Comparison of ENCODE assay signal across 9 cellular contexts in the genomic region with DNA sequence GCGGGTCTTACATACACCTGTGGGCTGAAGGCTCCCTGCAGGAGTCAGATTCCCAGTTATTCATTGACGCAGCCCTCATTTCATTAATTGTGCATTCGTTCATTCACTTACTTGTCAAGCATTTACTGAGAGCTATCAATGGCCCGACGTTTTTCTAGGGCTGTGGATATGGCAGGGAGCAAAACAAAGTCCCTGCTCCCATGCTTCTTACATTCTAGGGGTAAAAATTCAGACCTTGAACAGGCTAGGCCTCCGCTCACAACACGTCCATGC. TPM values are rescaled to one million over a fixed set of nuclear protein-coding genes. Genes with fewer than 3 reads are reported as not detected.
DNase-seq lines count a peak whose midpoint lies in the region; ATAC-seq, FAIRE-seq and TF ChIP-seq lines count a peak whose summit lies in the region.
"Had no signal": no experiment of that assay in that cellular context is flagged by ENCODE, and none has a peak within 500 bp of the region (broad histone marks: within the 10 kb centered on the region; RNA-seq: fewer than 3 reads in every experiment).

No MANE protein-coding gene starts in this region.

- TF ChIP-seq CTCF in DND-41 (IDR thresholded peaks at IDR 0.05; ENCODE audit: borderline replicate concordance, extremely low read depth, low read length, poor library complexity, severe bottlenecking): no peak
- TF ChIP-seq CTCF in OCI-LY7 (conservative IDR thresholded peaks at IDR 0.05; ENCODE audit: low read length): no peak; the same call in 1 of the 2 replicates
- no peak for TF ChIP-seq CTCF in endothelial cell of umbilical vein (IDR thresholded peaks at IDR 0.05; ENCODE audit: extremely low read depth in 1 of 2, insufficient read depth in 1 of 2, low read depth in 1 of 2, low read length in 2 of 2)
- no peak for TF ChIP-seq CTCF in psoas muscle (IDR thresholded peaks at IDR 0.05)

- H3K27me3 ChIP-seq in DND-41 (ENCODE audit: insufficient read depth, low read length, poor library complexity) (no peaks in the 10 kb centered on the region), endothelial cell of umbilical vein (ENCODE audit: control insufficient read depth in 2 of 2, insufficient read depth in 2 of 2, low read length in 2 of 2) (no peaks in the 10 kb centered on the region), psoas muscle (ENCODE audit: insufficient read depth in 3 of 3, low read length in 2 of 3) (no peaks in the 10 kb centered on the region)

- POLR2A ChIA-PET in OCI-LY7 (lab: Charles Lee) (no interaction called here), endothelial cell of umbilical vein (lab: Charles Lee) (no interaction called here)

- H3K4me1 ChIP-seq in DND-41 (ENCODE audit: insufficient read depth, low read length) (peaks cover 32% of the 10 kb centered on the region), OCI-LY7 (ENCODE audit: insufficient read depth, low read length, poor library complexity, severe bottlenecking) (peaks cover 35% of the 10 kb centered on the region), endothelial cell of umbilical vein (ENCODE audit: control insufficient read depth, extremely low read depth, insufficient read depth, low read length) (peaks cover 35% of the 10 kb centered on the region), psoas muscle (peaks cover 27% of the 10 kb centered on the region)

- H2AFZ ChIP-seq in DND-41 (ENCODE audit: low read depth, low read length): peak overlapping the region; percentile 55
- peak overlapping the region; percentile 56; the same call in 1 of the 2 replicates for H2AFZ ChIP-seq in OCI-LY7 (ENCODE audit: low read length)
- H2AFZ ChIP-seq in endothelial cell of umbilical vein (ENCODE audit: low read depth, low read length): peak overlapping the region; percentile 14

- H3K4me3 ChIP-seq in DND-41 (ENCODE audit: low read depth in 1 of 2, low read length in 2 of 2): peak overlapping the region in 1 of 2 experiments; percentile 92; a peak in 2 of 4 replicates
- H3K4me3 ChIP-seq in OCI-LY7 (ENCODE audit: low read depth, low read length, poor library complexity, severe bottlenecking): peak overlapping the region; percentile 39
- no peak overlapping the region for H3K4me3 ChIP-seq in endothelial cell of umbilical vein (replicated peaks in 1 of 3; ENCODE audit: insufficient read depth in 1 of 3, low read depth in 1 of 3, low read length in 3 of 3)
- peak overlapping the region; percentile 80 for H3K4me3 ChIP-seq in psoas muscle

- ATAC-seq in DND-41 (ENCODE audit: insufficient read depth, low read depth): no peak
- ATAC-seq in psoas muscle: no peak
- ATAC-seq in HG03469 (IDR thresholded peaks at IDR 0.05; ENCODE audit: unreplicated experiment): no peak
- ATAC-seq in left colon: no peak
- no peak for ATAC-seq in GM21390 (IDR thresholded peaks at IDR 0.05; ENCODE audit: unreplicated experiment)

- intact Hi-C loops in OCI-LY7 (cut with micrococcal nuclease; ENCODE audit: unreplicated experiment): no loop called here
- intact Hi-C loops in endothelial cell of umbilical vein (cut with micrococcal nuclease): loop anchor here (1.0 to 2.0 kb wide), 3 partner anchors 74 to 349 kb away; partner anchors contain the start of genes FKBP1A and PSMF1
- intact Hi-C loops in psoas muscle (cut with DNase I): loop anchor here (5.0 to 10.0 kb wide), 4 partner anchors 75 to 352 kb away; partner anchors contain the start of genes PSMF1 (in 2 of the 2), FKBP1A (in 1 of the 2) and SDCBP2 (in 1 of the 2)
- intact Hi-C loops in left colon (cut with DNase I, micrococcal nuclease): no loop called here

- peak overlapping the region; percentile 73 for H3K4me2 ChIP-seq in DND-41 (ENCODE audit: insufficient read depth, low read length)
- peak overlapping the region; percentile 39; the same call in 1 of the 2 replicates for H3K4me2 ChIP-seq in OCI-LY7 (ENCODE audit: low read length)
- peak overlapping the region; percentile 40 for H3K4me2 ChIP-seq in endothelial cell of umbilical vein (ENCODE audit: insufficient read depth, low read length)

- dilution Hi-C loops in endothelial cell of umbilical vein (cut with MboI; ENCODE audit: extremely low pct_ligation_motif_present, low sequenced_read_pairs): no loop called here

- FAIRE-seq in endothelial cell of umbilical vein (lab: Jason Lieb, UNC): peak; percentile 8
- FAIRE-seq: bronchial epithelial cell had no signal

- H4K20me1 ChIP-seq in DND-41 (ENCODE audit: insufficient read depth, low read length) (peaks cover 37% of the 10 kb centered on the region), OCI-LY7 (ENCODE audit: insufficient read depth, low read length) (peaks cover 16% of the 10 kb centered on the region), endothelial cell of umbilical vein (replicated peaks; ENCODE audit: control insufficient read depth, extremely low read depth, insufficient read depth, low read length) (peaks cover 4% of the 10 kb centered on the region)

- no peaks in the 10 kb centered on the region for H3K9me1 ChIP-seq in endothelial cell of umbilical vein (replicated peaks; ENCODE audit: control insufficient read depth, extremely low read depth, insufficient read depth, low read length)

- H3K36me3 ChIP-seq in DND-41 (ENCODE audit: insufficient read depth, low read length) (peaks cover 29% of the 10 kb centered on the region), OCI-LY7 (ENCODE audit: insufficient read depth, low read length) (peaks cover 23% of the 10 kb centered on the region; the same call in 1 of the 2 replicates), endothelial cell of umbilical vein (ENCODE audit: control insufficient read depth in 2 of 2, extremely low read depth in 1 of 2, insufficient read depth in 2 of 2, low read length in 2 of 2) (peaks cover 2 to 5% of the 10 kb centered on the region in 2 experiments), psoas muscle (ENCODE audit: insufficient read depth in 1 of 2, low read depth in 1 of 2) (peaks cover 0 to 30% of the 10 kb centered on the region in 2 donors)

- H3K9ac ChIP-seq in DND-41 (ENCODE audit: low read depth, low read length): no peak overlapping the region
- no peak overlapping the region for H3K9ac ChIP-seq in endothelial cell of umbilical vein (replicated peaks; ENCODE audit: extremely low read depth, insufficient read depth, low read length)

- no peaks in the 10 kb centered on the region for H3K9me3 ChIP-seq in DND-41 (ENCODE audit: insufficient read depth, low read length, severe bottlenecking)
- no peaks in the 10 kb centered on the region for H3K9me3 ChIP-seq in OCI-LY7 (ENCODE audit: low read length)
- no peaks in the 10 kb centered on the region for H3K9me3 ChIP-seq in endothelial cell of umbilical vein (replicated peaks; ENCODE audit: control insufficient read depth, insufficient read depth, low read length)
- no peaks in the 10 kb centered on the region for H3K9me3 ChIP-seq in psoas muscle

- H3K27ac ChIP-seq in DND-41 (ENCODE audit: low read length) (no peak overlapping the region), OCI-LY7 (ENCODE audit: low read depth, low read length, poor library complexity, severe bottlenecking) (no peak overlapping the region), endothelial cell of umbilical vein (ENCODE audit: insufficient read depth, low read depth, low read length) (no peak overlapping the region), psoas muscle (peak overlapping the region; percentile 90)

- TF ChIP-seq POLR2A in endothelial cell of umbilical vein (IDR thresholded peaks at IDR 0.05; ENCODE audit: low read depth, low read length): no peak

- DNase-seq in DND-41 (no peak), OCI-LY7 (ENCODE audit: low spot score) (no peak), endothelial cell of umbilical vein (ENCODE audit: low read depth, low spot score) (no peak), psoas muscle (no peak), left colon (no peak), NCI-H2196 treated with DMSO at 0.1 percent for 48 hours (lab: John Stamatoyannopoulos, UW; ENCODE audit: unreplicated experiment) (no peak)

- H3K79me2 ChIP-seq in DND-41 (ENCODE audit: insufficient read depth, low read length) (peaks cover 42% of the 10 kb centered on the region), OCI-LY7 (ENCODE audit: insufficient read depth, low read depth, low read length) (peaks cover 33% of the 10 kb centered on the region), endothelial cell of umbilical vein (ENCODE audit: control insufficient read depth, insufficient read depth, low read length) (peaks cover 40% of the 10 kb centered on the region)

- CTCF ChIA-PET in OCI-LY7 (lab: Charles Lee; ENCODE audit: unreplicated experiment) (interaction anchor here (1.5 kb wide), 1 partner anchor 310 kb away, joined by 4 read pairs; no protein-coding TSS in a partner anchor), endothelial cell of umbilical vein (lab: Charles Lee) (interaction anchor here (0.7 to 14.3 kb wide), 29 partner anchors 9 to 335 kb away, joined by 3 to 229 read pairs (median 5); partner anchors contain the start of gene SIRPB2)

- 4 to 10% (median 5%) methylated on average over 7 of the region's 7 CpGs for WGBS in psoas muscle, 3 donors

- BruUV-seq in OCI-LY7 (replicated peaks; lab: Mats Ljungman, UMichigan): no TSS peak
- BruUV-seq in endothelial cell of umbilical vein (replicated peaks; lab: Mats Ljungman, UMichigan): TSS peak; percentile 38

- no peaks in the 10 kb centered on the region for H3K9me2 ChIP-seq in OCI-LY7 (ENCODE audit: insufficient read depth, low read length)

RNA-seq across cellular contexts. Expression of gene NSFL1C, which starts 0.4 kb away (rescaled TPM):
- 40.2 and 49.6 TPM in 2 replicates for total RNA-seq in OCI-LY7 (2014; rRNA removed; shearing (Covaris generic))
- 77.1 and 80.0 TPM in 2 replicates for total RNA-seq in OCI-LY7 (2022)
- total RNA-seq in endothelial cell of umbilical vein: 95.7 and 107 TPM in 2 replicates
- polyA plus RNA-seq in endothelial cell of umbilical vein: 26.0 and 27.3 TPM in 2 replicates
- 30.0 and 35.5 TPM in 2 replicates for polyA plus RNA-seq in endothelial cell of umbilical vein (2011; cell fraction: cytosol; rRNA removed)
- polyA plus RNA-seq in endothelial cell of umbilical vein (2011; cell fraction: nucleus; rRNA removed): 70.9 and 78.9 TPM in 2 replicates
- 88.1 and 119 TPM in 2 replicates for polyA plus RNA-seq in endothelial cell of umbilical vein (2012)
- polyA minus RNA-seq in endothelial cell of umbilical vein: 37.1 and 37.5 TPM in 2 replicates
- polyA minus RNA-seq in endothelial cell of umbilical vein (2011; cell fraction: cytosol; rRNA and poly(A)+ RNA removed): 10.5 TPM
- polyA minus RNA-seq in endothelial cell of umbilical vein (2011; cell fraction: nucleus; rRNA and poly(A)+ RNA removed): 64.1 and 74.2 TPM in 2 replicates
- total RNA-seq in psoas muscle: 100 to 1,000 TPM in 3 of 4 donors, 10 to 100 TPM in 1; 99.9 to 135 (median 118) TPM
- 100 to 1,000 TPM in 2 of 3 donors, 10 to 100 TPM in 1; 82.8 to 126 (median 107) TPM for polyA plus RNA-seq in psoas muscle
- 10 to 100 TPM; 61.6 to 81.5 TPM for total RNA-seq in left colon

RNA-seq across cellular contexts. Expression of gene SIRPB2, which starts 24.2 kb away (rescaled TPM):
- total RNA-seq in OCI-LY7 (2014; rRNA removed; shearing (Covaris generic)): not detected in 2 replicates
- total RNA-seq in OCI-LY7 (2022) (not detected in 2 replicates), endothelial cell of umbilical vein (9.5 and 12.3 TPM in 2 replicates), psoas muscle (1 to 10 TPM; 1.1 to 1.8 (median 1.1) TPM), left colon (1 to 10 TPM; 1.1 to 2.4 TPM)
- polyA plus RNA-seq in endothelial cell of umbilical vein (18.8 and 19.7 TPM in 2 replicates), psoas muscle (under 1 TPM; 0.18 to 0.39 (median 0.27) TPM)
- polyA plus RNA-seq in endothelial cell of umbilical vein (2011; cell fraction: cytosol; rRNA removed): 11.6 and 12.3 TPM in 2 replicates
- polyA plus RNA-seq in endothelial cell of umbilical vein (2011; cell fraction: nucleus; rRNA removed): 33.3 and 33.7 TPM in 2 replicates
- polyA plus RNA-seq in endothelial cell of umbilical vein (2012): 11.4 and 13.6 TPM in 2 replicates
- 44.1 and 46.0 TPM in 2 replicates for polyA minus RNA-seq in endothelial cell of umbilical vein
- not detected for polyA minus RNA-seq in endothelial cell of umbilical vein (2011; cell fraction: cytosol; rRNA and poly(A)+ RNA removed)
- 46.1 TPM in 2 replicates for polyA minus RNA-seq in endothelial cell of umbilical vein (2011; cell fraction: nucleus; rRNA and poly(A)+ RNA removed)

Comparison
In these comparisons a context has a peak if more than half of its experiments do, and no peak if none do; other contexts are left out.
1. H3K4me3 ChIP-seq: peak in OCI-LY7 (single experiment) and psoas muscle (single experiment); none in endothelial cell of umbilical vein (0 of 3).
2. intact Hi-C loops: an anchor here in endothelial cell of umbilical vein (1.0 to 2.0 kb wide) and psoas muscle (5.0 to 10.0 kb wide); none called in OCI-LY7 and left colon.
3. Peak in every context shown above with its lines, with median percentiles within 50 percentile points of each other: H2AFZ ChIP-seq and H3K4me2 ChIP-seq.